8 cellular contexts compared by ENCODE assay signal in genomic region chr18:3261393-3262233, GRCh38. TPM values are rescaled to one million over a fixed set of nuclear protein-coding genes. Genes with fewer than 3 reads are reported as not detected.
A peak's percentile ranks its signal among the peaks of the same experiment; 100 is the strongest.
DNase-seq lines count a peak whose midpoint lies in the region; ATAC-seq, FAIRE-seq and TF ChIP-seq lines count a peak whose summit lies in the region.

TSS of gene MYL12B (plus strand) at chr18:3262133. CDS start at chr18:3272899, 10,766 bp downstream.

- H3K36me3 Mint-ChIP-seq in activated naive CD8-positive, alpha-beta T cell, result peaks cover 8% of the 10 kb centered on the region

- DNase-seq in Karpas-422 (peak; percentile 93), SKM-1 treated with dmso at 0.1 percent for 144 hours (lab: John Stamatoyannopoulos, UW; ENCODE audit: unreplicated experiment) (peak; percentile 67), Right ventricle myocardium inferior (ENCODE audit: missing footprints) (peak; percentile 94), transverse colon (peak; percentile 89)

- H3K4me1 ChIP-seq in Karpas-422 (ENCODE audit: low read length) (peaks cover 53% of the 10 kb centered on the region), parathyroid adenoma (peaks cover 15% of the 10 kb centered on the region), transverse colon (peaks cover 27 to 61% (median 47%) of the 10 kb centered on the region in 4 donors)

- H3K9me2 ChIP-seq in Karpas-422 (replicated peaks; ENCODE audit: insufficient read depth, low read length), result no peaks in the 10 kb centered on the region

- peak within 1 kb of the TSS; percentile 100 for H3K27ac Mint-ChIP-seq in activated naive CD8-positive, alpha-beta T cell

- H3K27me3 Mint-ChIP-seq in activated naive CD8-positive, alpha-beta T cell, result no peaks in the 10 kb centered on the region

- FAIRE-seq in G401.6 (lab: Jason Lieb, UNC), result peak; percentile 72

- H3K9me3 ChIP-seq in Karpas-422 (ENCODE audit: low read length) (no peaks in the 10 kb centered on the region), parathyroid adenoma (ENCODE audit: control insufficient read depth, low read length) (no peaks in the 10 kb centered on the region), transverse colon (no peaks in the 10 kb centered on the region)

- peak within 1 kb of the TSS; percentile 87 for H3K4me3 ChIP-seq in Karpas-422 (ENCODE audit: low read length)
- H3K4me3 ChIP-seq in parathyroid adenoma (ENCODE audit: low read depth, low read length), result peak within 1 kb of the TSS; percentile 87
- peak within 1 kb of the TSS; percentile 84 to 96 (median 91) for H3K4me3 ChIP-seq in transverse colon

- H3K4me2 ChIP-seq in Karpas-422 (ENCODE audit: low read depth, low read length, poor library complexity, severe bottlenecking) (peak within 1 kb of the TSS; percentile 85), parathyroid adenoma (ENCODE audit: low read length) (peak within 1 kb of the TSS; percentile 80)

- H3K9ac ChIP-seq in Karpas-422 (ENCODE audit: low read length) (peak within 1 kb of the TSS; percentile 92), parathyroid adenoma (peak within 1 kb of the TSS; percentile 97)

- in situ Hi-C loops in transverse colon (cut with MboI; ENCODE audit: low pct_ligation_motif_present in 1 of 4, low pct_unique_long_range_greater_than_20kb in 1 of 4, low sequenced_read_pairs in 3 of 4), result no loop called here

- WGBS in transverse colon (ENCODE audit: low coverage in 1 of 2), 2 donors, result 0% methylated on average over 13 to 61 of the region's 83 CpGs

- H3K79me2 ChIP-seq in Karpas-422 (ENCODE audit: low read length) (peaks cover 63% of the 10 kb centered on the region), parathyroid adenoma (peaks cover 41% of the 10 kb centered on the region)

- H3K4me1 Mint-ChIP-seq in activated naive CD8-positive, alpha-beta T cell (ENCODE audit: low read depth), result peaks cover 82% of the 10 kb centered on the region

- H3K27me3 ChIP-seq in Karpas-422 (ENCODE audit: low read length), result no peaks in the 10 kb centered on the region
- H3K27me3 ChIP-seq in parathyroid adenoma (ENCODE audit: control insufficient read depth, insufficient read depth, low read length), result no peaks in the 10 kb centered on the region
- H3K27me3 ChIP-seq in transverse colon, result no peaks in the 10 kb centered on the region

- intact Hi-C loops in Right ventricle myocardium inferior (cut with DNase I) (no loop called here), transverse colon (cut with DNase I; ENCODE audit: low total_unique reads) (loop anchor here (5.0 kb wide), 1 partner anchor 336 kb away; no protein-coding TSS in a partner anchor)

- TF ChIP-seq CTCF in parathyroid adenoma (IDR thresholded peaks at IDR 0.05) (peak; percentile 24), transverse colon (IDR thresholded peaks at IDR 0.05) (peak in 1 of 5 experiments; percentile 28)

- H2AFZ ChIP-seq in Karpas-422 (ENCODE audit: low read length) (peak within 1 kb of the TSS; percentile 70), parathyroid adenoma (peak within 1 kb of the TSS; percentile 92)

- ATAC-seq in GM21825 (IDR thresholded peaks at IDR 0.05; ENCODE audit: unreplicated experiment), result peak; percentile 79
- peak; percentile 93 for ATAC-seq in Right ventricle myocardium inferior

- peak within 1 kb of the TSS; percentile 98 for H3K4me3 Mint-ChIP-seq in activated naive CD8-positive, alpha-beta T cell

- H3K27ac ChIP-seq in Karpas-422 (ENCODE audit: low read length) (peak within 1 kb of the TSS; percentile 84), parathyroid adenoma (peak within 1 kb of the TSS; percentile 95), transverse colon (peak within 1 kb of the TSS; percentile 92 to 99 (median 97))

- H3K36me3 ChIP-seq in Karpas-422 (ENCODE audit: insufficient read depth, low read length) (peaks cover 4% of the 10 kb centered on the region; the same call in 1 of the 2 replicates), parathyroid adenoma (ENCODE audit: control insufficient read depth, insufficient read depth, low read length) (no peaks in the 10 kb centered on the region), transverse colon (peaks cover 0 to 14% (median 3%) of the 10 kb centered on the region in 4 donors)

- H3K9me3 Mint-ChIP-seq in activated naive CD8-positive, alpha-beta T cell (ENCODE audit: low read depth), result no peaks in the 10 kb centered on the region

- TF ChIP-seq POLR2A in transverse colon (IDR thresholded peaks at IDR 0.05), result peak; percentile 88

- no peak for TF ChIP-seq EP300 in transverse colon (IDR thresholded peaks at IDR 0.05; ENCODE audit: low read depth)

- H4K20me1 ChIP-seq in Karpas-422 (ENCODE audit: insufficient read depth, low read depth, low read length), result peaks cover 31% of the 10 kb centered on the region

RNA-seq across cellular contexts. Expression of gene MYL12B, which starts in this region (rescaled TPM):
- total RNA-seq in Karpas-422 (2014; rRNA removed; shearing (Covaris generic); ENCODE audit: low replicate concordance), result 124 and 254 TPM in 2 replicates
- total RNA-seq in Right ventricle myocardium inferior, result 180 TPM
- total RNA-seq in transverse colon, result 100 to 1,000 TPM in 3 of 4 donors, 10 to 100 TPM in 1; 78.2 to 558 (median 337) TPM

Comparison
In these comparisons a context has a peak if more than half of its experiments do, and no peak if none do; other contexts are left out.
1. Peak in every context shown above with its lines: DNase-seq, ATAC-seq, H3K4me3 ChIP-seq and H3K27ac ChIP-seq.